ENCODE assay signal across 1 cellular context in the genomic region with DNA sequence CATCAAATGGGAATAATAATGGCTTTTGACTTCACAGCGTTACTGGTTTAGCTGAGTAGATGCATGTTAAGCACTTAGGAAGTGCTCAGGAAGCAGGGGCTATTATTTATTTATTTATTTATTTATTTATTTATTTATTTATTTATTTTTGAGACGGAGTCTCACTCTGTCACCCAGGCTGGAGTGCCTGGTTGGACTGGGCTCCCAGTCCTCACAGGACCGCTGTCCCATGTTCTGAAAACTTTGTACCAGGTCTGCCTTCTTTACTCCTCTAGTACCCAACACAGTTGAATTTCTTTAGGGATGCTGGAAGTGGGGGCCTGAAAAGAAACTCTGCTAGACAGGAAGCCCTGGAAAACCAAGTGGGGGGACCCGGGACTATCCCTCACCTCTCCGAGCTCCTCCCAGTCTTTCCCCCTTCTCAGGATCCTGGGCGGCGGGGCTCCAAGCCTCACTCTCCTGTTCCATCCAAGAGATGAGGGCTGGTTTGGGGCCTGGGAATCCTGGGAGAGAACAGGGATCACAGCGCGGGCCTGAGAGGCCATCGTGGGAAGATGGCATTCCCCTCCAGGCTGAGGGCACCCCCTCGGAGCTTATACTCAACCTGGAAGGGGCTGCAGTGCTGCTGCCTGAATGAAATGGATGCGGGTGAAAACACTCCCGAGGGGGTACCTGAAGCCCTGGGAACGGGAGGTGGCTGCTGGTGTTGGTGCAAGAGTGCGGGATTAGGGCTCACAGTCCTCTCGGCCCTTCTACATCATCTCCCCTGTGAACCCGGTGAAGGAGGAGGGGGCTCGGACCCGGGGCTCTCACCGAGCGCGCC.
TF ChIP-seq lines count a peak whose summit lies in the region.

No MANE protein-coding gene starts in this region.

TF ChIP-seq in HepG2, 621 proteins besides CTCF, POLR2A, EP300 and RAD21 (continued from another document and continues in another):
- no peak for TF ChIP-seq ZNF646 (CRISPR knock-in tag; IDR thresholded peaks at IDR 0.05)
- TF ChIP-seq SRY (CRISPR knock-in tag; IDR thresholded peaks at IDR 0.05) = 0 out of 2 replicates have a peak, but pooled peaks have one; percentile 76
- 0 out of 2 replicates have a peak, but pooled peaks have one; percentile 39 for TF ChIP-seq ETV6 (CRISPR knock-in tag; conservative IDR thresholded peaks at IDR 0.05)
- TF ChIP-seq NR2F2 (IDR thresholded peaks at IDR 0.05; ENCODE audit: borderline replicate concordance, low read depth) = 0 out of 2 replicates have a peak, but pooled peaks have one; percentile 12
- peak; percentile 36; the same call in 1 of the 2 replicates for TF ChIP-seq ZNF572 (CRISPR knock-in tag; IDR thresholded peaks at IDR 0.05)
- no peak for TF ChIP-seq ZNF556 (CRISPR knock-in tag; IDR thresholded peaks at IDR 0.05; ENCODE audit: borderline replicate concordance)
- TF ChIP-seq, protein P1, sequence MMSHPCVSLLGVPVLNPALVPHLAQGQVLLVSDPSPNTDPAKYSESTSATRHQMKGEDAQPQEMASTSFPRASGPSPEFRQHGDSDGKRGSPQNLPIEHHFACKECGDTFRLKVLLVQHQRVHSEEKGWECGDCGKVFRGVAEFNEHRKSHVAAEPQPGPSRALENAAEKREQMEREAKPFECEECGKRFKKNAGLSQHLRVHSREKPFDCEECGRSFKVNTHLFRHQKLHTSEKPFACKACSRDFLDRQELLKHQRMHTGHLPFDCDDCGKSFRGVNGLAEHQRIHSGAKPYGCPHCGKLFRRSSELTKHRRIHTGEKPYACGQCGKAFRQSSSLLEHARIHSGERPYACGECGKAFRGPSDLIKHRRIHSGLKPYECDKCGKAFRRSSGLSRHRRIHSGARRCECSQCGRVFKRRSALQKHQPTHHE (CRISPR knock-in tag; IDR thresholded peaks at IDR 0.05; ENCODE audit: borderline replicate concordance) = 0 out of 2 replicates have a peak, but pooled peaks have one; percentile 25
- TF ChIP-seq ZNF451 (CRISPR knock-in tag; IDR thresholded peaks at IDR 0.05) = no peak
- 0 out of 2 replicates have a peak, but pooled peaks have one; percentile 27 for TF ChIP-seq PRMT3 (CRISPR knock-in tag; IDR thresholded peaks at IDR 0.05; ENCODE audit: borderline replicate concordance, low read depth)
- TF ChIP-seq, protein P2, sequence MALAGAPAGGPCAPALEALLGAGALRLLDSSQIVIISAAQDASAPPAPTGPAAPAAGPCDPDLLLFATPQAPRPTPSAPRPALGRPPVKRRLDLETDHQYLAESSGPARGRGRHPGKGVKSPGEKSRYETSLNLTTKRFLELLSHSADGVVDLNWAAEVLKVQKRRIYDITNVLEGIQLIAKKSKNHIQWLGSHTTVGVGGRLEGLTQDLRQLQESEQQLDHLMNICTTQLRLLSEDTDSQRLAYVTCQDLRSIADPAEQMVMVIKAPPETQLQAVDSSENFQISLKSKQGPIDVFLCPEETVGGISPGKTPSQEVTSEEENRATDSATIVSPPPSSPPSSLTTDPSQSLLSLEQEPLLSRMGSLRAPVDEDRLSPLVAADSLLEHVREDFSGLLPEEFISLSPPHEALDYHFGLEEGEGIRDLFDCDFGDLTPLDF (CRISPR knock-in tag; IDR thresholded peaks at IDR 0.05) = peak; percentile 12; the same call in 1 of the 2 replicates
- no peak for TF ChIP-seq ZIK1 (CRISPR knock-in tag; IDR thresholded peaks at IDR 0.05; ENCODE audit: borderline replicate concordance, low read depth)
- TF ChIP-seq, protein P3, sequence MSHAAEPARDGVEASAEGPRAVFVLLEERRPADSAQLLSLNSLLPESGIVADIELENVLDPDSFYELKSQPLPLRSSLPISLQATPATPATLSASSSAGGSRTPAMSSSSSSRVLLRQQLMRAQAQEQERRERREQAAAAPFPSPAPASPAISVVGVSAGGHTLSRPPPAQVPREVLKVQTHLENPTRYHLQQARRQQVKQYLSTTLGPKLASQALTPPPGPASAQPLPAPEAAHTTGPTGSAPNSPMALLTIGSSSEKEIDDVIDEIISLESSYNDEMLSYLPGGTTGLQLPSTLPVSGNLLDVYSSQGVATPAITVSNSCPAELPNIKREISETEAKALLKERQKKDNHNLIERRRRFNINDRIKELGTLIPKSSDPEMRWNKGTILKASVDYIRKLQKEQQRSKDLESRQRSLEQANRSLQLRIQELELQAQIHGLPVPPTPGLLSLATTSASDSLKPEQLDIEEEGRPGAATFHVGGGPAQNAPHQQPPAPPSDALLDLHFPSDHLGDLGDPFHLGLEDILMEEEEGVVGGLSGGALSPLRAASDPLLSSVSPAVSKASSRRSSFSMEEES (CRISPR knock-in tag; IDR thresholded peaks at IDR 0.05) = 0 out of 2 replicates have a peak, but pooled peaks have one; percentile 33
- TF ChIP-seq ZNF891 (CRISPR knock-in tag; IDR thresholded peaks at IDR 0.05) = no peak
- peak; percentile 23; the same call in 1 of the 2 replicates for TF ChIP-seq ZNF142 (CRISPR knock-in tag; IDR thresholded peaks at IDR 0.05)
- no peak for TF ChIP-seq MEF2D (CRISPR knock-in tag; IDR thresholded peaks at IDR 0.05)
- TF ChIP-seq, protein P4, sequence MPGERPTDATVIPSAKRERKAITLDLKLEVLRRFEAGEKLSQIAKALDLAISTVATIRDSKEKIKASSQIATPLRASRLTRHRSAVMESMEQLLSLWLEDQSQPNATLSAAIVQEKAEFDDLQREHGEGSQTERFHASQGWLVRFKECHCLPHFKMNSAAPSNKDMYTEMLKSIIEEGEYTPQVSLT (CRISPR knock-in tag; IDR thresholded peaks at IDR 0.05; ENCODE audit: borderline replicate concordance, low read depth) = no peak
- TF ChIP-seq PAXIP1 (CRISPR knock-in tag; conservative IDR thresholded peaks at IDR 0.05) = 0 out of 2 replicates have a peak, but pooled peaks have one; percentile 3
- peak; percentile 13; the same call in 1 of the 2 replicates for TF ChIP-seq ZNF280B (CRISPR knock-in tag; IDR thresholded peaks at IDR 0.05; ENCODE audit: borderline replicate concordance)
- TF ChIP-seq SALL1 (CRISPR knock-in tag; IDR thresholded peaks at IDR 0.05) = peak; percentile 54
- TF ChIP-seq MLLT10 (CRISPR knock-in tag; IDR thresholded peaks at IDR 0.05) = no peak
- TF ChIP-seq SATB2 (CRISPR knock-in tag; IDR thresholded peaks at IDR 0.05) = no peak
- TF ChIP-seq MED13 (CRISPR knock-in tag; IDR thresholded peaks at IDR 0.05) = no peak
- no peak for TF ChIP-seq ZNF703 (CRISPR knock-in tag; IDR thresholded peaks at IDR 0.05; ENCODE audit: borderline replicate concordance)
- TF ChIP-seq ZNF543 (CRISPR knock-in tag; IDR thresholded peaks at IDR 0.05) = 0 out of 2 replicates have a peak, but pooled peaks have one; percentile 52
- no peak for TF ChIP-seq HHEX (CRISPR knock-in tag; IDR thresholded peaks at IDR 0.05)
- 0 out of 2 replicates have a peak, but pooled peaks have one; percentile 47 for TF ChIP-seq ZNF567 (CRISPR knock-in tag; IDR thresholded peaks at IDR 0.05; ENCODE audit: borderline replicate concordance)
- peak; percentile 54; the same call in 1 of the 2 replicates for TF ChIP-seq ZNF350 (CRISPR knock-in tag; IDR thresholded peaks at IDR 0.05; ENCODE audit: borderline replicate concordance, low read depth)
